Comparison of ENCODE assay signal across 15 cellular contexts in genomic region chr9:87656485-87656884, GRCh38.
A peak's percentile ranks its signal among the peaks of the same experiment; 100 is the strongest.
DNase-seq lines count a peak whose midpoint lies in the region; ATAC-seq, FAIRE-seq and TF ChIP-seq lines count a peak whose summit lies in the region.
"Had no signal": no experiment of that assay in that cellular context is flagged by ENCODE, and none has a peak within 500 bp of the region (broad histone marks: within the 10 kb centered on the region; RNA-seq: fewer than 3 reads in every experiment).

No MANE protein-coding gene starts in this region.

- DNase-seq in HCEC 1CT, result peak; percentile 6
- no peak for DNase-seq in chondrocyte (ENCODE audit: low spot score)
- peak; percentile 47 for DNase-seq in islet precursor cell
- no peak for DNase-seq in pancreas
- no peak for DNase-seq in activated CD8-positive, alpha-beta T cell treated with anti-CD3 and anti-CD28 coated beads for 36 hours
- DNase-seq in DMS 273 treated with DMSO at 0.1 percent for 48 hours (lab: John Stamatoyannopoulos, UW), result no peak
- no peak for DNase-seq in ascending aorta (ENCODE audit: low spot score in 2 of 2)
- DNase-seq: activated CD8-positive, alpha-beta memory T cell treated with anti-CD3 and anti-CD28 coated beads for 24 hours; DMS79; MV-4-11; stimulated activated CD4-positive, alpha-beta T cell treated with anti-CD3 and anti-CD28 coated beads, Interleukin-2, amount 100 ng/mL, for 24 hours; uterus had no signal

- H3K4me3 Mint-ChIP-seq in chondrocyte (ENCODE audit: unreplicated experiment), result peak overlapping the region; percentile 28
- H3K4me3 Mint-ChIP-seq in activated CD8-positive, alpha-beta T cell treated with anti-CD3 and anti-CD28 coated beads for 36 hours, result no peak overlapping the region

- H3K27ac Mint-ChIP-seq in chondrocyte (ENCODE audit: unreplicated experiment), result peak overlapping the region; percentile 92
- H3K27ac Mint-ChIP-seq in activated CD8-positive, alpha-beta T cell treated with anti-CD3 and anti-CD28 coated beads for 36 hours, result no peak overlapping the region

- no peak overlapping the region for H3K27ac ChIP-seq in pancreas
- no peak overlapping the region for H3K27ac ChIP-seq in ascending aorta
- H3K27ac ChIP-seq: BLaER1, uterus had no signal

- peaks cover 4 to 31% (median 8%) of the 10 kb centered on the region in 3 donors for H3K36me3 ChIP-seq in pancreas
- H3K36me3 ChIP-seq in ascending aorta, result no peaks in the 10 kb centered on the region
- H3K36me3 ChIP-seq: BLaER1, uterus had no signal

- CTCF ChIA-PET in activated CD8-positive, alpha-beta T cell treated with anti-CD3 and anti-CD28 coated beads for 36 hours (lab: Charles Lee), result no interaction called here

- H3K36me3 Mint-ChIP-seq in chondrocyte (ENCODE audit: low read depth), result peaks cover 18% of the 10 kb centered on the region
- H3K36me3 Mint-ChIP-seq in activated CD8-positive, alpha-beta T cell treated with anti-CD3 and anti-CD28 coated beads for 36 hours (ENCODE audit: low read depth), result no peaks in the 10 kb centered on the region

- H3K9me3 Mint-ChIP-seq in chondrocyte (ENCODE audit: low read depth), result no peaks in the 10 kb centered on the region
- H3K9me3 Mint-ChIP-seq in activated CD8-positive, alpha-beta T cell treated with anti-CD3 and anti-CD28 coated beads for 36 hours, result no peaks in the 10 kb centered on the region

- TF ChIP-seq CTCF in chondrocyte (IDR thresholded peaks at IDR 0.05), result peak; percentile 74
- TF ChIP-seq CTCF in pancreas (IDR thresholded peaks at IDR 0.05), result no peak
- TF ChIP-seq CTCF in activated CD8-positive, alpha-beta T cell treated with anti-CD3 and anti-CD28 coated beads for 36 hours (IDR thresholded peaks at IDR 0.05), result no peak
- TF ChIP-seq CTCF in ascending aorta (IDR thresholded peaks at IDR 0.05), result peak in 1 of 3 experiments; percentile 7

- H3K27me3 ChIP-seq in pancreas, result no peaks in the 10 kb centered on the region
- no peaks in the 10 kb centered on the region for H3K27me3 ChIP-seq in ascending aorta
- H3K27me3 ChIP-seq: BLaER1, uterus had no signal

- intact Hi-C loops in pancreas (cut with DNase I) (loop anchor here in 2 of 3 donors (5.0 kb wide), 2 partner anchors 319 to 324 kb away; no protein-coding TSS in a partner anchor), ascending aorta (cut with DNase I) (no loop called here)
- intact Hi-C loops in activated CD8-positive, alpha-beta T cell treated with anti-CD3 and anti-CD28 coated beads for 36 hours (cut with micrococcal nuclease), result no loop called here

- H3K4me3 ChIP-seq in pancreas, result no peak overlapping the region
- no peak overlapping the region for H3K4me3 ChIP-seq in ascending aorta
- H3K4me3 ChIP-seq: BLaER1, uterus had no signal

- peak in 3 of 4 donors; percentile 48 to 66 (median 57) for ATAC-seq in pancreas
- no peak for ATAC-seq in activated CD8-positive, alpha-beta T cell treated with anti-CD3 and anti-CD28 coated beads for 36 hours
- no peak for ATAC-seq in HG03159 (IDR thresholded peaks at IDR 0.05; ENCODE audit: unreplicated experiment)
- ATAC-seq: esophagus mucosa had no signal

- WGBS in pancreas, 2 donors, result 76 to 78% methylated on average over 8 of the region's 8 CpGs

- no peak for FAIRE-seq in pancreas (lab: Jason Lieb, UNC)

- peaks cover 32% of the 10 kb centered on the region for H3K4me1 Mint-ChIP-seq in chondrocyte (ENCODE audit: low read depth)
- H3K4me1 Mint-ChIP-seq in activated CD8-positive, alpha-beta T cell treated with anti-CD3 and anti-CD28 coated beads for 36 hours (ENCODE audit: low read depth), result no peaks in the 10 kb centered on the region

- H3K27me3 Mint-ChIP-seq in chondrocyte (ENCODE audit: low read depth), result no peaks in the 10 kb centered on the region
- no peaks in the 10 kb centered on the region for H3K27me3 Mint-ChIP-seq in activated CD8-positive, alpha-beta T cell treated with anti-CD3 and anti-CD28 coated beads for 36 hours

- POLR2A ChIA-PET in activated CD8-positive, alpha-beta T cell treated with anti-CD3 and anti-CD28 coated beads for 36 hours (lab: Charles Lee), result no interaction called here

- H3K9me3 ChIP-seq in pancreas (no peaks in the 10 kb centered on the region), ascending aorta (no peaks in the 10 kb centered on the region)
- H3K9me3 ChIP-seq: BLaER1, uterus had no signal

- H3K4me1 ChIP-seq in pancreas, result no peaks in the 10 kb centered on the region
- no peaks in the 10 kb centered on the region for H3K4me1 ChIP-seq in ascending aorta
- H3K4me1 ChIP-seq: BLaER1, uterus had no signal

Comparison
In these comparisons a context has a peak if more than half of its experiments do, and no peak if none do; other contexts are left out.
1. DNase-seq: peak in HCEC 1CT (single experiment) and islet precursor cell (single experiment); none in chondrocyte (single experiment), pancreas (0 of 6), activated CD8-positive, alpha-beta T cell treated with anti-CD3 and anti-CD28 coated beads for 36 hours (single experiment), DMS 273 treated with DMSO at 0.1 percent for 48 hours (single experiment) and ascending aorta (0 of 2).
2. ATAC-seq: peak in pancreas (3 of 4); none in activated CD8-positive, alpha-beta T cell treated with anti-CD3 and anti-CD28 coated beads for 36 hours (single experiment) and HG03159 (single experiment).
3. intact Hi-C loops: an anchor here in pancreas (5.0 kb wide); none called in activated CD8-positive, alpha-beta T cell treated with anti-CD3 and anti-CD28 coated beads for 36 hours and ascending aorta.